8 cellular contexts compared by ENCODE assay signal in genomic region chr5:37717613-37718431, GRCh38.
DNase-seq lines count a peak whose midpoint lies in the region; ATAC-seq, FAIRE-seq and TF ChIP-seq lines count a peak whose summit lies in the region.
"Had no signal": no experiment of that assay in that cellular context is flagged by ENCODE, and none has a peak within 500 bp of the region (broad histone marks: within the 10 kb centered on the region; RNA-seq: fewer than 3 reads in every experiment).

No MANE protein-coding gene starts in this region.

- H3K4me1 ChIP-seq in foreskin keratinocyte: peaks cover 18% of the 10 kb centered on the region
- peaks cover 14 to 24% (median 19%) of the 10 kb centered on the region in 4 donors for H3K4me1 ChIP-seq in transverse colon

- DNase-seq in MG63 (peak; percentile 77), RCC 7860 (ENCODE audit: low spot score) (peak; percentile 94), foreskin keratinocyte (peak; percentile 55 to 71), transverse colon (peak; percentile 80), pons (ENCODE audit: low spot score) (no peak), T-helper 1 cell (no peak)

- 22 to 32% methylated on average over 1 to 8 of the region's 8 CpGs for WGBS in transverse colon (ENCODE audit: low coverage in 1 of 2), 2 donors

- H3K36me3 ChIP-seq in MG63 (no peaks in the 10 kb centered on the region), transverse colon (no peaks in the 10 kb centered on the region)

- no peak for TF ChIP-seq EP300 in transverse colon (IDR thresholded peaks at IDR 0.05; ENCODE audit: low read depth)

- in situ Hi-C loops in transverse colon (cut with MboI; ENCODE audit: low pct_ligation_motif_present in 1 of 4, low pct_unique_long_range_greater_than_20kb in 1 of 4, low sequenced_read_pairs in 3 of 4): no loop called here

- TF ChIP-seq CTCF in foreskin keratinocyte (conservative IDR thresholded peaks at IDR 0.05): no peak
- no peak for TF ChIP-seq CTCF in transverse colon (IDR thresholded peaks at IDR 0.05)

- no peak overlapping the region for H3K4me3 ChIP-seq in MG63
- H3K4me3 ChIP-seq in transverse colon: no peak overlapping the region

- FAIRE-seq in RCC 7860 (lab: Jason Lieb, UNC): peak; percentile 94

- H3K27ac ChIP-seq in foreskin keratinocyte (no peak overlapping the region), transverse colon (peak overlapping the region; percentile 34 to 56 (median 44))
- H3K27ac ChIP-seq: KMS-11 had no signal

- peak; percentile 74 for ATAC-seq in foreskin keratinocyte
- no peak for ATAC-seq in GM18870 (IDR thresholded peaks at IDR 0.05; ENCODE audit: unreplicated experiment)

- H3K9me3 ChIP-seq in MG63: no peaks in the 10 kb centered on the region
- no peaks in the 10 kb centered on the region for H3K9me3 ChIP-seq in transverse colon

- intact Hi-C loops in transverse colon (cut with DNase I; ENCODE audit: low total_unique reads): no loop called here

- H3K27me3 ChIP-seq in MG63 (no peaks in the 10 kb centered on the region), foreskin keratinocyte (no peaks in the 10 kb centered on the region), transverse colon (no peaks in the 10 kb centered on the region)

- no peak for TF ChIP-seq POLR2A in transverse colon (IDR thresholded peaks at IDR 0.05)

Comparison
In these comparisons a context has a peak if more than half of its experiments do, and no peak if none do; other contexts are left out.
1. DNase-seq: peak in MG63 (single experiment), RCC 7860 (single experiment), foreskin keratinocyte (2 of 2) and transverse colon (single experiment); none in pons (single experiment) and T-helper 1 cell (0 of 5).